28 cellular contexts compared by ENCODE assay signal in the genomic region with DNA sequence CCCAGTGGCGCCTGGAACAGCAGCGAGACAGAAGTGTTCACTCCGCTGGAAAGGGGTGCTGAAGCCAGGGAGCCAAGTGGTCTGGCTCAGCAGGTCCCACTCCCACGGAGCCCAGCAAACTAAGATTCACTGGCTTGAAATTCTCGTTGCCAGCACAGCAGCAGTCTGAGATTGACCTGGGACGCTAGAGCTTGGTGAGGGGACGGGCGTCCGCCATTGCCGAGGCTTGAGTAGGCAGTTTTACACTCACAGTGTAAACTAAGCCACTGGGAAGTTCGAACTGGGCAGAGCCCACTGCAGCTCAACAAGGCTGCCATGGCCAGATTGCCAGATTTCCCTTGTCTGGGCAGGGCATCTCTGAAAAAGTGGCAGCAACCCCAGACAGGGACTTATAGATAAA.
"Had no signal": no experiment of that assay in that cellular context is flagged by ENCODE, and none has a peak within 500 bp of the region (broad histone marks: within the 10 kb centered on the region; RNA-seq: fewer than 3 reads in every experiment).

No MANE protein-coding gene starts in this region.

- H3K27ac Mint-ChIP-seq: dendritic cell treated with granulocyte-macrophage colony-stimulating factor and Interleukin-4, amounts not matched to agents 40 ng/mL and 50 ng/mL, for 4 days; endodermal cell had no signal

- H3K27me3 Mint-ChIP-seq: dendritic cell treated with granulocyte-macrophage colony-stimulating factor and Interleukin-4, amounts not matched to agents 40 ng/mL and 50 ng/mL, for 4 days; effector memory CD8-positive, alpha-beta T cell had no signal

- ATAC-seq: effector memory CD8-positive, alpha-beta T cell; esophagus mucosa; foreskin keratinocyte; gastrocnemius medialis; gastroesophageal sphincter; heart right ventricle had no signal

- H3K4me1 ChIP-seq: colonic mucosa, esophagus muscularis mucosa, esophagus squamous epithelium, foreskin keratinocyte, gastroesophageal sphincter, heart right ventricle had no signal

- DNase-seq: colonic mucosa; cortex of kidney; dermis blood vessel endothelial cell; dorsolateral prefrontal cortex; effector CD4-positive, alpha-beta T cell; effector CD8-positive, alpha-beta T cell; effector memory CD4-positive, alpha-beta T cell; effector memory CD8-positive, alpha-beta T cell; endodermal cell; erythroblast; esophagus squamous epithelium; foreskin fibroblast; foreskin keratinocyte; foreskin melanocyte; gastrocnemius medialis; glutamatergic neuron; head of caudate nucleus; heart right ventricle had no signal

- H3K36me3 ChIP-seq: colonic mucosa had no signal

- H3K4me3 ChIP-seq: colonic mucosa, coronary artery, dorsolateral prefrontal cortex, esophagus muscularis mucosa, esophagus squamous epithelium, gastrocnemius medialis, gastroesophageal sphincter, heart right ventricle had no signal

- H3K27ac ChIP-seq: colonic mucosa, coronary artery, dorsolateral prefrontal cortex, epithelial cell of prostate, esophagus muscularis mucosa, esophagus squamous epithelium, foreskin keratinocyte, gastrocnemius medialis, gastroesophageal sphincter, heart right ventricle had no signal

- H3K27me3 ChIP-seq: colonic mucosa, dorsolateral prefrontal cortex, esophagus muscularis mucosa, esophagus squamous epithelium, foreskin keratinocyte, gastrocnemius medialis, gastroesophageal sphincter, heart right ventricle had no signal

- FAIRE-seq: colon, endometrium, endothelial cell of umbilical vein, frontal cortex had no signal

- H3K9me3 Mint-ChIP-seq: effector memory CD8-positive, alpha-beta T cell; endodermal cell had no signal

- H3K9me3 ChIP-seq: colonic mucosa, esophagus muscularis mucosa, esophagus squamous epithelium, gastrocnemius medialis, gastroesophageal sphincter, heart right ventricle had no signal

- H3K4me1 Mint-ChIP-seq: endodermal cell had no signal

- H3K4me3 Mint-ChIP-seq: dendritic cell treated with granulocyte-macrophage colony-stimulating factor and Interleukin-4, amounts not matched to agents 40 ng/mL and 50 ng/mL, for 4 days; effector memory CD8-positive, alpha-beta T cell; endodermal cell had no signal
